8 cellular contexts compared by ENCODE assay signal in genomic region chr1:31938184-31938975, GRCh38. TPM values are rescaled to one million over a fixed set of nuclear protein-coding genes. Genes with fewer than 3 reads are reported as not detected.
DNase-seq lines count a peak whose midpoint lies in the region; ATAC-seq and TF ChIP-seq lines count a peak whose summit lies in the region.

Gene PTP4A2, minus strand, starts transcription at chr1:31938368. Its CDS starts 19,303 bp downstream, at chr1:31919065.

- no peaks in the 10 kb centered on the region for H3K9me3 Mint-ChIP-seq in activated naive CD4-positive, alpha-beta T cell treated with anti-CD3 and anti-CD28 coated beads, Interleukin-2, amount 50 U/mL, for 72 hours

- H3K9me2 ChIP-seq in SK-N-SH, result no peaks in the 10 kb centered on the region

- peak; percentile 95 for DNase-seq in GM10248 (ENCODE audit: extremely low spot score)
- peak; percentile 100 for DNase-seq in HEK293T (ENCODE audit: extremely low spot score)
- DNase-seq in MV-4-11 (lab: John Stamatoyannopoulos, UW), result peak; percentile 92
- DNase-seq in SK-N-SH, result peak; percentile 100
- peak; percentile 91 to 96 for DNase-seq in activated naive CD4-positive, alpha-beta T cell treated with anti-CD3 and anti-CD28 coated beads, Interleukin-2, amount 50 U/mL, for 72 hours (ENCODE audit: low spot score in 2 of 2)
- no peak for DNase-seq in glomerular endothelial cell (ENCODE audit: extremely low read depth, low read depth, low spot score)
- DNase-seq in occipital lobe (lab: John Stamatoyannopoulos, UW), result peak; percentile 91
- DNase-seq in testis, result peak; percentile 96

- peak within 1 kb of the TSS; percentile 74 for H2AFZ ChIP-seq in SK-N-SH (ENCODE audit: low read depth)

- peak within 1 kb of the TSS; percentile 66 for H3K9ac ChIP-seq in SK-N-SH

- TF ChIP-seq CTCF in GM10248 (IDR thresholded peaks at IDR 0.05; ENCODE audit: control extremely low read depth, extremely low read depth, low read depth, missing control alignments), result peak; percentile 80
- TF ChIP-seq CTCF in SK-N-SH (IDR thresholded peaks at IDR 0.05), result no peak; the same call in 1 of the 2 replicates
- TF ChIP-seq CTCF in testis (IDR thresholded peaks at IDR 0.05), result peak in 2 of 3 experiments; percentile 67 to 90

- peaks cover 41% of the 10 kb centered on the region for H4K20me1 ChIP-seq in SK-N-SH (ENCODE audit: insufficient read depth)

- H3K36me3 ChIP-seq in SK-N-SH (replicated peaks in 1 of 2; ENCODE audit: control insufficient read depth in 1 of 2, insufficient read depth in 2 of 2, low read length in 1 of 2) (peaks cover 0 to 8% of the 10 kb centered on the region in 2 experiments), testis (ENCODE audit: low read depth, missing control alignments) (no peaks in the 10 kb centered on the region)

- H3K27ac ChIP-seq in SK-N-SH (ENCODE audit: low read depth in 2 of 2, low read length in 1 of 2) (peak within 1 kb of the TSS; percentile 76 to 86), testis (peak within 1 kb of the TSS; percentile 93 to 96)

- H3F3A ChIP-seq in SK-N-SH (replicated peaks; ENCODE audit: insufficient read depth), result peaks cover 31% of the 10 kb centered on the region

- H3K4me3 ChIP-seq in SK-N-SH (ENCODE audit: low read depth in 2 of 2, low read length in 1 of 2) (peak within 1 kb of the TSS; percentile 58 to 78), testis (peak within 1 kb of the TSS; percentile 89 to 91)

- peak within 1 kb of the TSS; percentile 73 for H3K4me2 ChIP-seq in SK-N-SH

- 6% methylated on average over 30 of the region's 82 CpGs for WGBS in SK-N-SH (ENCODE audit: low lambda C conversion rate)
- 1% methylated on average over 64 of the region's 82 CpGs; no CpG with 5 or more reads in 1 of the 2 donors for WGBS in testis, 2 donors

- POLR2A ChIA-PET in GM10248 (lab: Yijun Ruan, JAX) (interaction anchor here (0.6 to 1.8 kb wide), 5 partner anchors 12 to 31 kb away, joined by 3 to 8 read pairs (median 4); no protein-coding TSS in a partner anchor), HEK293T (lab: Yijun Ruan, JAX) (interaction anchor here (0.6 to 2.2 kb wide), 15 partner anchors 9 to 123 kb away, joined by 3 to 15 read pairs (median 4); partner anchors contain the start of gene SPOCD1), SK-N-SH (lab: Yijun Ruan, JAX) (interaction anchor here (0.6 to 1.5 kb wide), 6 partner anchors 11 to 182 kb away, joined by 3 to 4 read pairs (median 3); no protein-coding TSS in a partner anchor)

- H3K27ac Mint-ChIP-seq in activated naive CD4-positive, alpha-beta T cell treated with anti-CD3 and anti-CD28 coated beads, Interleukin-2, amount 50 U/mL, for 72 hours, result peak within 1 kb of the TSS; percentile 95 to 100

- ATAC-seq in activated naive CD4-positive, alpha-beta T cell treated with anti-CD3 and anti-CD28 coated beads, Interleukin-2, amount 50 U/mL, for 72 hours, result peak; percentile 68 to 75

- H3K9me3 ChIP-seq in SK-N-SH, result no peaks in the 10 kb centered on the region
- no peaks in the 10 kb centered on the region for H3K9me3 ChIP-seq in testis

- H3K27me3 ChIP-seq in SK-N-SH (ENCODE audit: insufficient read depth) (no peaks in the 10 kb centered on the region), testis (no peaks in the 10 kb centered on the region)

- TF ChIP-seq EP300 in SK-N-SH (IDR thresholded peaks at IDR 0.05; ENCODE audit: borderline replicate concordance in 1 of 2, low read depth in 1 of 2, low read length in 1 of 2), result no peak

- peak; percentile 37 for TF ChIP-seq POLR2A in testis (IDR thresholded peaks at IDR 0.05)

- no peak for TF ChIP-seq RAD21 in SK-N-SH (IDR thresholded peaks at IDR 0.05; ENCODE audit: low read length)

- peaks cover 43% of the 10 kb centered on the region for H3K79me2 ChIP-seq in SK-N-SH (ENCODE audit: insufficient read depth)

- peaks cover 17 to 35% of the 10 kb centered on the region in 2 donors for H3K36me3 Mint-ChIP-seq in activated naive CD4-positive, alpha-beta T cell treated with anti-CD3 and anti-CD28 coated beads, Interleukin-2, amount 50 U/mL, for 72 hours

- intact Hi-C loops in testis (cut with DNase I; ENCODE audit: low total_unique reads), result no loop called here

- peaks cover 10 to 43% of the 10 kb centered on the region in 2 experiments for H3K4me1 ChIP-seq in SK-N-SH (ENCODE audit: control insufficient read depth in 1 of 2, insufficient read depth in 2 of 2, low read depth in 1 of 2, low read length in 1 of 2)
- peaks cover 41% of the 10 kb centered on the region for H3K4me1 ChIP-seq in testis

- CTCF ChIA-PET in GM10248 (lab: Yijun Ruan, JAX), result interaction anchor here (0.6 to 15.0 kb wide), 12 partner anchors 9 to 315 kb away, joined by 3 to 501 read pairs (median 4); no protein-coding TSS in a partner anchor
- CTCF ChIA-PET in HEK293T (lab: Yijun Ruan, JAX), result interaction anchor here (0.5 to 2.5 kb wide), 7 partner anchors 13 to 149 kb away, joined by 3 to 14 read pairs (median 4); no protein-coding TSS in a partner anchor
- CTCF ChIA-PET in SK-N-SH (lab: Yijun Ruan, JAX), result interaction anchor here (0.5 to 3.7 kb wide), 23 partner anchors 10 to 274 kb away, joined by 3 to 40 read pairs (median 4); no protein-coding TSS in a partner anchor

TF ChIP-seq in HEK293T, 16 proteins besides CTCF, POLR2A, EP300 and RAD21:
- TF ChIP-seq SP1 (IDR thresholded peaks at IDR 0.05), result no peak
- no peak for TF ChIP-seq ELF4 (IDR thresholded peaks at IDR 0.05)
- no peak for TF ChIP-seq TARDBP (IDR thresholded peaks at IDR 0.05)
- TF ChIP-seq LEF1 (IDR thresholded peaks at IDR 0.05; ENCODE audit: borderline replicate concordance), result no peak
- TF ChIP-seq L3MBTL2 (conservative IDR thresholded peaks at IDR 0.05), result peak; percentile 98
- TF ChIP-seq HDGF (IDR thresholded peaks at IDR 0.05; ENCODE audit: borderline replicate concordance), result no peak; the same call in 1 of the 2 replicates
- peak; percentile 36; the same call in 1 of the 2 replicates for TF ChIP-seq FOXM1 (IDR thresholded peaks at IDR 0.05; ENCODE audit: borderline replicate concordance)
- peak; percentile 26; the same call in 1 of the 2 replicates for TF ChIP-seq ARNT (IDR thresholded peaks at IDR 0.05)

TF ChIP-seq in SK-N-SH, 30 proteins besides CTCF, POLR2A, EP300 and RAD21 (continues in another document):
- TF ChIP-seq YY1 (IDR thresholded peaks at IDR 0.05; ENCODE audit: low read depth), result no peak
- TF ChIP-seq, protein P1, sequence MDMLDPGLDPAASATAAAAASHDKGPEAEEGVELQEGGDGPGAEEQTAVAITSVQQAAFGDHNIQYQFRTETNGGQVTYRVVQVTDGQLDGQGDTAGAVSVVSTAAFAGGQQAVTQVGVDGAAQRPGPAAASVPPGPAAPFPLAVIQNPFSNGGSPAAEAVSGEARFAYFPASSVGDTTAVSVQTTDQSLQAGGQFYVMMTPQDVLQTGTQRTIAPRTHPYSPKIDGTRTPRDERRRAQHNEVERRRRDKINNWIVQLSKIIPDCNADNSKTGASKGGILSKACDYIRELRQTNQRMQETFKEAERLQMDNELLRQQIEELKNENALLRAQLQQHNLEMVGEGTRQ (IDR thresholded peaks at IDR 0.05; ENCODE audit: borderline replicate concordance, low read depth, low read length), result no peak
- TF ChIP-seq EZH2phosphoT487 (IDR thresholded peaks at IDR 0.05; ENCODE audit: borderline replicate concordance, low read depth), result no peak
- TF ChIP-seq, protein P2, sequence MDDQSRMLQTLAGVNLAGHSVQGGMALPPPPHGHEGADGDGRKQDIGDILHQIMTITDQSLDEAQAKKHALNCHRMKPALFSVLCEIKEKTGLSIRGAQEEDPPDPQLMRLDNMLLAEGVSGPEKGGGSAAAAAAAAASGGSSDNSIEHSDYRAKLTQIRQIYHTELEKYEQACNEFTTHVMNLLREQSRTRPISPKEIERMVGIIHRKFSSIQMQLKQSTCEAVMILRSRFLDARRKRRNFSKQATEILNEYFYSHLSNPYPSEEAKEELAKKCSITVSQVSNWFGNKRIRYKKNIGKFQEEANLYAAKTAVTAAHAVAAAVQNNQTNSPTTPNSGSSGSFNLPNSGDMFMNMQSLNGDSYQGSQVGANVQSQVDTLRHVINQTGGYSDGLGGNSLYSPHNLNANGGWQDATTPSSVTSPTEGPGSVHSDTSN (IDR thresholded peaks at IDR 0.05), result no peak
- peak; percentile 67; the same call in 1 of the 2 replicates for TF ChIP-seq POLR2AphosphoS5 (IDR thresholded peaks at IDR 0.05; ENCODE audit: low read depth, low read length)
- TF ChIP-seq TCF12 (IDR thresholded peaks at IDR 0.05), result no peak; the same call in 1 of the 2 replicates
- no peak for TF ChIP-seq RXRA (IDR thresholded peaks at IDR 0.05; ENCODE audit: borderline replicate concordance, low read depth)
- no peak for TF ChIP-seq GATA2 (CRISPR knock-in tag; IDR thresholded peaks at IDR 0.05)
- no peak for TF ChIP-seq MEF2A (IDR thresholded peaks at IDR 0.05; ENCODE audit: borderline replicate concordance, low read depth)
- TF ChIP-seq ELF1 (IDR thresholded peaks at IDR 0.05), result no peak
- TF ChIP-seq USF1 (IDR thresholded peaks at IDR 0.05; ENCODE audit: borderline replicate concordance, low read depth), result peak; percentile 69
- no peak for TF ChIP-seq FOSL2 (IDR thresholded peaks at IDR 0.05; ENCODE audit: borderline replicate concordance, low read depth)
- TF ChIP-seq GABPA (IDR thresholded peaks at IDR 0.05; ENCODE audit: low read depth), result peak; percentile 38; the same call in 1 of the 2 replicates
- TF ChIP-seq MXI1 (IDR thresholded peaks at IDR 0.05; ENCODE audit: low read depth, low read length), result peak; percentile 80; the same call in 1 of the 2 replicates
- no peak for TF ChIP-seq SMC3 (IDR thresholded peaks at IDR 0.05; ENCODE audit: low read depth, low read length)
- no peak for TF ChIP-seq RCOR1 (IDR thresholded peaks at IDR 0.05; ENCODE audit: low read length)
- peak; percentile 40; the same call in 1 of the 2 replicates for TF ChIP-seq TAF1 (IDR thresholded peaks at IDR 0.05; ENCODE audit: borderline replicate concordance, low read depth, low read length)

RNA-seq across cellular contexts. Expression of gene PTP4A2, which starts in this region (rescaled TPM):
- polyA plus RNA-seq in SK-N-SH (2012; rRNA removed) (41.7 and 46.7 TPM in 2 replicates), testis (ENCODE audit: insufficient read depth, low read depth, low replicate concordance) (305 TPM)
- 65.9 and 99.4 TPM in 2 replicates for polyA plus RNA-seq in SK-N-SH (2012; cell fraction: cytosol; rRNA removed)
- polyA plus RNA-seq in SK-N-SH (2012; cell fraction: nucleus; rRNA removed), result 14.6 and 20.7 TPM in 2 replicates
- 100 to 1,000 TPM; 216 to 408 TPM for total RNA-seq in activated naive CD4-positive, alpha-beta T cell treated with anti-CD3 and anti-CD28 coated beads, Interleukin-2, amount 50 U/mL, for 72 hours
- total RNA-seq in glomerular endothelial cell (129 and 141 TPM in 2 replicates), occipital lobe (551 TPM), testis (100 to 1,000 TPM; 137 to 189 TPM)
